In the genomic region with DNA sequence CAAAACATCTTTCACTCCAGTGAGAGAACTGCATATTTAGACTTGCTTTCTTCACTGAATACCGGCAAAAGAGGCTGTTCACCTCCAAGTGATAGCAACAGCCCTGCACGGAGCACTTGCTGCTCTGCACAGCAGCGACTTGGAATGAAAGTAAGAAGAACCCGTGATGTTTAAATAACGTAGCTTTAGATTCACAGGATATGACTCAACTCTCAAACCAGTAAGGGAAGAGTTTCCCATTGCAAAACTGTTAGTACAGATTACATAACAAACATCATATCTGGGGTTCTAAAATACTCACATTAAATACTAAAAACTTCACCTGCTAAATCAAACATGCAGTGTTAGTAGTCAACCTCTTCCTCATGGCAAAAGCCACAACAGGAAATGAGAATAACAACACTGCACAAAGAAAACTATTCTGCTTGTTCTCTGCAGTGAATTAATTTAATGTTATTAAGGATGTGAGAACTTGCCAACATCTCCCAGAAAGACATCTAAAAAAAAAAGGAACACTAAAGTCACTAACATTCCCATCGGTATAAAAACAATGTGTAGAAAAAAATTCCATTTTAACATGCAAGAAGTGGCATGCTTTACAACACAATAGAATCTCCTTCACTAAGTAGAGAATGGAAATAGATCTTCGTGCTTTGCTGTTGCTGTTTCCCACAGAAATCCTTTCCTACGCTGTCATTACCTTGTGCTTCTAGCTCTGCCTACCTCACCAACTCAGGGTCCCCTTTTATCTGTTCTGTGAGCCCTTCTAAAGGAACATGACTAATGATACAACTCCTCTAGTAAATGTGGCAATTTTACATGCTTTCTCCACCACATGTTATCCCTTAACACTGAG, we compare ENCODE assay signal across 8 cellular contexts.
DNase-seq lines count a peak whose midpoint lies in the region; ATAC-seq and TF ChIP-seq lines count a peak whose summit lies in the region.

No MANE protein-coding gene starts in this region.

- no peak for TF ChIP-seq CTCF in ascending aorta (IDR thresholded peaks at IDR 0.05)

- H3K4me3 ChIP-seq in ascending aorta (peak overlapping the region; percentile 21 to 27), iPS-18a (ENCODE audit: low read length) (peak overlapping the region; percentile 26)

- no peak overlapping the region for H3K9ac ChIP-seq in iPS-18a (ENCODE audit: low read length)

- H3K27ac ChIP-seq in ascending aorta (no peak overlapping the region), iPS-18a (ENCODE audit: low read length) (no peak overlapping the region)

- H3K27me3 ChIP-seq in ascending aorta (no peaks in the 10 kb centered on the region), iPS-18a (ENCODE audit: control insufficient read depth, insufficient read depth, low read length) (no peaks in the 10 kb centered on the region)

- H3K4me1 ChIP-seq in ascending aorta (no peaks in the 10 kb centered on the region), iPS-18a (ENCODE audit: control insufficient read depth, low read depth, low read length) (peaks cover 13% of the 10 kb centered on the region)

- intact Hi-C loops in ascending aorta (cut with DNase I), result no loop called here

- peak; percentile 90 for ATAC-seq in GM18517 (IDR thresholded peaks at IDR 0.05; ENCODE audit: unreplicated experiment)
- ATAC-seq in HG02885 (IDR thresholded peaks at IDR 0.05; ENCODE audit: poor library complexity, unreplicated experiment), result peak; percentile 91

- H3K36me3 ChIP-seq in ascending aorta (no peaks in the 10 kb centered on the region), iPS-18a (ENCODE audit: control insufficient read depth, low read depth, low read length) (no peaks in the 10 kb centered on the region)

- H3K9me3 ChIP-seq in ascending aorta (no peaks in the 10 kb centered on the region), iPS-18a (ENCODE audit: control insufficient read depth, low read depth, low read length) (no peaks in the 10 kb centered on the region)

- DNase-seq in AG08396 (ENCODE audit: low spot score) (peak; percentile 56), NCI-H774 (lab: John Stamatoyannopoulos, UW) (peak; percentile 5), ascending aorta (ENCODE audit: low spot score in 2 of 2) (no peak), smooth muscle cell of the brain vasculature (ENCODE audit: low read depth, low spot score) (peak; percentile 60), NCI-H526 treated with DMSO at 0.1 percent for 48 hours (lab: John Stamatoyannopoulos, UW) (no peak)

Comparison
In these comparisons a context has a peak if more than half of its experiments do, and no peak if none do; other contexts are left out.
1. DNase-seq: peak in AG08396 (single experiment), NCI-H774 (single experiment) and smooth muscle cell of the brain vasculature (single experiment); none in ascending aorta (0 of 2) and NCI-H526 treated with DMSO at 0.1 percent for 48 hours (single experiment).